Comparison of ENCODE assay signal across 1 cellular context in genomic region chr14:91374897-91375747, GRCh38.
TF ChIP-seq lines count a peak whose summit lies in the region.

No MANE protein-coding gene starts in this region.

TF ChIP-seq in GM12878, 131 proteins besides CTCF, POLR2A, EP300 and RAD21:
- TF ChIP-seq MLLT1 (IDR thresholded peaks at IDR 0.05) (0 out of 2 replicates have a peak, but pooled peaks have one; percentile 39), CHD4 (IDR thresholded peaks at IDR 0.05) (no peak), TCF12 (IDR thresholded peaks at IDR 0.05; ENCODE audit: low read depth, low read length) (no peak), SRF (IDR thresholded peaks at IDR 0.05; ENCODE audit: low read depth in 2 of 2, low read length in 2 of 2) (no peak), KDM1A (IDR thresholded peaks at IDR 0.05; ENCODE audit: borderline replicate concordance) (no peak), SUZ12 (IDR thresholded peaks at IDR 0.05; ENCODE audit: unreplicated experiment) (no peak)
